16 cellular contexts compared by ENCODE assay signal in genomic region chr17:18321309-18321708, GRCh38. TPM values are rescaled to one million over a fixed set of nuclear protein-coding genes. Genes with fewer than 3 reads are reported as not detected.
DNase-seq lines count a peak whose midpoint lies in the region; ATAC-seq and TF ChIP-seq lines count a peak whose summit lies in the region.
"Had no signal": no experiment of that assay in that cellular context is flagged by ENCODE, and none has a peak within 500 bp of the region (broad histone marks: within the 10 kb centered on the region; RNA-seq: fewer than 3 reads in every experiment).

No MANE protein-coding gene starts in this region.

- H3K4me3 ChIP-seq in PC-3 (ENCODE audit: low read length) (no peak overlapping the region), fibroblast of lung (replicated peaks in 1 of 4; ENCODE audit: control extremely low read depth in 1 of 4, insufficient read depth in 1 of 4, low read depth in 3 of 4, low read length in 4 of 4) (no peak overlapping the region)

- CTCF ChIA-PET in PC-3 (lab: Charles Lee): no interaction called here

- no peak for DNase-seq in stimulated activated naive CD8-positive, alpha-beta T cell treated with anti-CD3 and anti-CD28 coated beads, Interleukin-15, Interleukin-2, amounts not matched to agents 100 U/mL and 50 U/mL, for 24 hours
- DNase-seq in PC-3 (peak; percentile 36), fibroblast of lung (ENCODE audit: low read depth in 2 of 2) (peak; percentile 8 to 9), COLO668 (lab: John Stamatoyannopoulos, UW; ENCODE audit: unreplicated experiment) (no peak), GM20000 (ENCODE audit: low spot score) (no peak), type B pancreatic cell (ENCODE audit: extremely low spot score, unreplicated experiment) (no peak), kidney glomerular epithelial cell (lab: John Stamatoyannopoulos, UW) (no peak)
- DNase-seq: activated CD4-positive, CD25-positive, alpha-beta regulatory T cell; activated T-cell treated with anti-CD3 and anti-CD28 coated beads, Interleukin-2, amount 50 U/mL, for 4 hours; anterior cingulate cortex; DMS79 treated with DMSO at 0.1 percent for 48 hours; hypothalamus; NCI-H1694; stimulated activated CD4-positive, alpha-beta T cell treated with anti-CD3 and anti-CD28 coated beads, Interleukin-1b, Interleukin-23, amount 100 ng/mL, for 48 hours had no signal

- H3K4me3 Mint-ChIP-seq in stimulated activated naive CD8-positive, alpha-beta T cell treated with anti-CD3 and anti-CD28 coated beads, Interleukin-15, Interleukin-2, amounts not matched to agents 100 ng/mL and 50 ng/mL, for 24 hours: no peak overlapping the region
- H3K4me3 Mint-ChIP-seq in type B pancreatic cell: no peak overlapping the region
- H3K4me3 Mint-ChIP-seq: activated T-cell treated with anti-CD3 and anti-CD28 coated beads, Interleukin-2, amount 50 U/mL, for 4 hours; memory B cell had no signal

- H3F3A ChIP-seq in PC-3 (ENCODE audit: low read length, unreplicated experiment): no peaks in the 10 kb centered on the region

- H3K79me2 ChIP-seq in PC-3 (ENCODE audit: low read length) (peaks cover 54% of the 10 kb centered on the region), fibroblast of lung (ENCODE audit: control insufficient read depth, insufficient read depth, low read length) (peaks cover 41% of the 10 kb centered on the region)

- no peaks in the 10 kb centered on the region for H3K27me3 Mint-ChIP-seq in stimulated activated naive CD8-positive, alpha-beta T cell treated with anti-CD3 and anti-CD28 coated beads, Interleukin-15, Interleukin-2, amounts not matched to agents 100 ng/mL and 50 ng/mL, for 24 hours
- no peaks in the 10 kb centered on the region for H3K27me3 Mint-ChIP-seq in type B pancreatic cell
- H3K27me3 Mint-ChIP-seq: memory B cell had no signal

- no TSS peak for BruUV-seq in PC-3 (replicated peaks; lab: Mats Ljungman, UMichigan)

- H3K9ac ChIP-seq in PC-3 (ENCODE audit: low read length) (no peak overlapping the region), fibroblast of lung (ENCODE audit: insufficient read depth, low read length) (no peak overlapping the region)

- no peak overlapping the region for H3K4me2 ChIP-seq in PC-3 (ENCODE audit: low read length)
- H3K4me2 ChIP-seq in fibroblast of lung (ENCODE audit: extremely low read depth, insufficient read depth, low read length): no peak overlapping the region

- H3K9me3 Mint-ChIP-seq in stimulated activated naive CD8-positive, alpha-beta T cell treated with anti-CD3 and anti-CD28 coated beads, Interleukin-15, Interleukin-2, amounts not matched to agents 100 ng/mL and 50 ng/mL, for 24 hours: no peaks in the 10 kb centered on the region
- no peaks in the 10 kb centered on the region for H3K9me3 Mint-ChIP-seq in type B pancreatic cell
- H3K9me3 Mint-ChIP-seq: activated T-cell treated with anti-CD3 and anti-CD28 coated beads, Interleukin-2, amount 50 U/mL, for 4 hours had no signal

- H3K4me1 Mint-ChIP-seq in stimulated activated naive CD8-positive, alpha-beta T cell treated with anti-CD3 and anti-CD28 coated beads, Interleukin-15, Interleukin-2, amounts not matched to agents 100 ng/mL and 50 ng/mL, for 24 hours (ENCODE audit: low read depth): peaks cover 58% of the 10 kb centered on the region
- peaks cover 31% of the 10 kb centered on the region for H3K4me1 Mint-ChIP-seq in type B pancreatic cell (ENCODE audit: unreplicated experiment)

- TF ChIP-seq CTCF in PC-3 (conservative IDR thresholded peaks at IDR 0.05; ENCODE audit: low read depth, low read length) (peak; percentile 49), fibroblast of lung (conservative IDR thresholded peaks at IDR 0.05 in 1 of 2, IDR thresholded peaks at IDR 0.05 in 1 of 2; ENCODE audit: low read depth in 1 of 2, low read length in 2 of 2) (peak in 1 of 2 donors; percentile 19), GM20000 (IDR thresholded peaks at IDR 0.05; ENCODE audit: extremely low read depth, missing control alignments) (no peak), type B pancreatic cell (conservative IDR thresholded peaks at IDR 0.05) (no peak)

- intact Hi-C loops in PC-3 (cut with micrococcal nuclease): no loop called here

- H2AFZ ChIP-seq in PC-3 (ENCODE audit: low read length) (no peak overlapping the region), fibroblast of lung (ENCODE audit: low read length) (no peak overlapping the region)

- H4K20me1 ChIP-seq in PC-3 (ENCODE audit: low read length): peaks cover 11% of the 10 kb centered on the region; the same call in 1 of the 2 replicates
- H4K20me1 ChIP-seq in fibroblast of lung (ENCODE audit: control insufficient read depth, extremely low read depth, insufficient read depth, low read length): no peaks in the 10 kb centered on the region

- H3K4me1 ChIP-seq in PC-3 (ENCODE audit: insufficient read depth, low read length) (peaks cover 38% of the 10 kb centered on the region), fibroblast of lung (ENCODE audit: control insufficient read depth, extremely low read depth, insufficient read depth, low read length) (peaks cover 3% of the 10 kb centered on the region)

- peaks cover 26% of the 10 kb centered on the region for H3K36me3 Mint-ChIP-seq in stimulated activated naive CD8-positive, alpha-beta T cell treated with anti-CD3 and anti-CD28 coated beads, Interleukin-15, Interleukin-2, amounts not matched to agents 100 ng/mL and 50 ng/mL, for 24 hours (ENCODE audit: low read depth)
- peaks cover 16% of the 10 kb centered on the region for H3K36me3 Mint-ChIP-seq in type B pancreatic cell

- H3K36me3 ChIP-seq in PC-3 (ENCODE audit: low read depth, low read length) (peaks cover 20% of the 10 kb centered on the region), fibroblast of lung (ENCODE audit: control insufficient read depth, insufficient read depth, low read length) (peaks cover 19% of the 10 kb centered on the region)

- H3K27ac Mint-ChIP-seq in stimulated activated naive CD8-positive, alpha-beta T cell treated with anti-CD3 and anti-CD28 coated beads, Interleukin-15, Interleukin-2, amounts not matched to agents 100 ng/mL and 50 ng/mL, for 24 hours: peak overlapping the region; percentile 1
- no peak overlapping the region for H3K27ac Mint-ChIP-seq in type B pancreatic cell
- H3K27ac Mint-ChIP-seq: memory B cell had no signal

- no peaks in the 10 kb centered on the region for H3K27me3 ChIP-seq in PC-3 (ENCODE audit: low read length)
- H3K27me3 ChIP-seq in fibroblast of lung (ENCODE audit: control insufficient read depth, insufficient read depth, low read length): no peaks in the 10 kb centered on the region

- no peak for ATAC-seq in stimulated activated naive CD8-positive, alpha-beta T cell treated with anti-CD3 and anti-CD28 coated beads, Interleukin-15, Interleukin-2, amounts not matched to agents 100 U/mL and 50 U/mL, for 24 hours
- no peak for ATAC-seq in PC-3
- ATAC-seq: activated T-cell treated with anti-CD3 and anti-CD28 coated beads, Interleukin-2, amount 50 U/mL, for 4 hours had no signal

- no peak overlapping the region for H3K27ac ChIP-seq in PC-3 (ENCODE audit: low read length)
- H3K27ac ChIP-seq in fibroblast of lung (ENCODE audit: insufficient read depth, low read length): no peak overlapping the region

- H3K9me3 ChIP-seq in PC-3 (ENCODE audit: low read length): no peaks in the 10 kb centered on the region
- no peaks in the 10 kb centered on the region for H3K9me3 ChIP-seq in fibroblast of lung (ENCODE audit: control insufficient read depth, insufficient read depth, low read depth, low read length)

- no peaks in the 10 kb centered on the region for H3K9me2 ChIP-seq in PC-3 (replicated peaks; ENCODE audit: low read length)

- POLR2A ChIA-PET in PC-3 (lab: Charles Lee; ENCODE audit: unreplicated experiment): no interaction called here

RNA-seq across cellular contexts. Expression of gene SMCR8, which starts 6.2 kb away (rescaled TPM):
- total RNA-seq in PC-3 (2014; rRNA removed): 20.4 and 22.7 TPM in 2 replicates
- 17.2 and 19.5 TPM in 2 replicates for total RNA-seq in fibroblast of lung
- 8.6 and 10.8 TPM in 2 replicates for polyA plus RNA-seq in fibroblast of lung
- polyA plus RNA-seq in fibroblast of lung (2012): 7.9 and 8.4 TPM in 2 replicates
- polyA minus RNA-seq in fibroblast of lung (ENCODE audit: low replicate concordance): 31.9 and 37.5 TPM in 2 replicates
- 20.2 and 26.6 TPM in 2 replicates for total RNA-seq in type B pancreatic cell (ENCODE audit: low replicate concordance)

RNA-seq across cellular contexts. Expression of gene TOP3A, which starts 6.5 kb away (rescaled TPM):
- total RNA-seq in PC-3 (2014; rRNA removed): 44.7 and 46.8 TPM in 2 replicates
- total RNA-seq in fibroblast of lung: 15.4 and 16.5 TPM in 2 replicates
- polyA plus RNA-seq in fibroblast of lung: 12.7 and 17.5 TPM in 2 replicates
- polyA plus RNA-seq in fibroblast of lung (2012): 12.3 and 14.3 TPM in 2 replicates
- 12.8 and 99.9 TPM in 2 replicates for polyA minus RNA-seq in fibroblast of lung (ENCODE audit: low replicate concordance)
- total RNA-seq in type B pancreatic cell (ENCODE audit: low replicate concordance): 47.5 and 70.2 TPM in 2 replicates

RNA-seq across cellular contexts. Expression of gene SHMT1, which starts 42.0 kb away (rescaled TPM):
- total RNA-seq in PC-3 (2014; rRNA removed): 60.6 and 61.5 TPM in 2 replicates
- total RNA-seq in fibroblast of lung: 9.2 and 11.9 TPM in 2 replicates
- 11.6 and 12.6 TPM in 2 replicates for polyA plus RNA-seq in fibroblast of lung
- polyA plus RNA-seq in fibroblast of lung (2012): 12.2 and 14.0 TPM in 2 replicates
- 6.2 and 11.6 TPM in 2 replicates for polyA minus RNA-seq in fibroblast of lung (ENCODE audit: low replicate concordance)
- 17.7 and 30.5 TPM in 2 replicates for total RNA-seq in type B pancreatic cell (ENCODE audit: low replicate concordance)

RNA-seq across cellular contexts. Expression of gene EVPLL, which starts 56.3 kb away (rescaled TPM):
- total RNA-seq in PC-3 (2014; rRNA removed) (1.1 and 1.3 TPM in 2 replicates), fibroblast of lung (not detected in 2 replicates), type B pancreatic cell (ENCODE audit: low replicate concordance) (not detected in 2 replicates)
- polyA plus RNA-seq in fibroblast of lung: not detected in 2 replicates
- not detected in 2 replicates for polyA plus RNA-seq in fibroblast of lung (2012)
- not detected in 2 replicates for polyA minus RNA-seq in fibroblast of lung (ENCODE audit: low replicate concordance)

Comparison
In these comparisons a context has a peak if more than half of its experiments do, and no peak if none do; other contexts are left out.
1. DNase-seq: peak in PC-3 (single experiment) and fibroblast of lung (2 of 2); none in stimulated activated naive CD8-positive, alpha-beta T cell treated with anti-CD3 and anti-CD28 coated beads, Interleukin-15, Interleukin-2, amounts not matched to agents 100 U/mL and 50 U/mL, for 24 hours (single experiment), COLO668 (single experiment), GM20000 (single experiment), type B pancreatic cell (single experiment) and kidney glomerular epithelial cell (single experiment).